18 cellular contexts compared by ENCODE assay signal in the genomic region with DNA sequence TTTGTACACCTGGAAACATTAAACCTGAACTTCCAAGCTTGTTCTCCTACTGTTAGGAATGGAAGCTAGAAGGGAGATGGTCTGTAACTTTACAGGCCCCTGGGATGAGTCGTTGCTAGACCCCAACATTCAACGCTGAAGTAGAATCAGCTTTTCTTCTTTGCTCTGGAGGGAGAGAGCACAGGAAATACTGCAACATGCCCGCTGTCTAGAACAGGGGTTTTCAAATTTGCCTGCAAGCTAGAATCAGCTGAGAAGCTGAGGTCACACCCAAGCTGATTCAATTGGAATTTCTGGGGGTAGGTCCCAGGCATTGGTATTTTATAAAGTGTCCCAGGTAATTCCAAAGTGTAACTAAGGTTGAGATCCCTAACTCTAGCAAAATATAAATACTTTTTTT.
"Had no signal": no experiment of that assay in that cellular context is flagged by ENCODE, and none has a peak within 500 bp of the region (broad histone marks: within the 10 kb centered on the region; RNA-seq: fewer than 3 reads in every experiment).

No MANE protein-coding gene starts in this region.

- ATAC-seq: esophagus mucosa; gastrocnemius medialis; heart right ventricle; left lobe of liver; naive thymus-derived CD4-positive, alpha-beta T cell had no signal

- FAIRE-seq: islet of Langerhans, small intestine had no signal

- H3K27me3 ChIP-seq: gastrocnemius medialis, heart right ventricle, ovary, right atrium auricular region, stomach had no signal

- H3K9me3 ChIP-seq: gastrocnemius medialis, heart right ventricle, ovary, right atrium auricular region, stomach, thoracic aorta had no signal

- H3K9me3 Mint-ChIP-seq: naive thymus-derived CD4-positive, alpha-beta T cell had no signal

- H3K4me3 ChIP-seq: coronary artery, gastrocnemius medialis, heart right ventricle, ovary, right atrium auricular region, stomach, thoracic aorta had no signal

- DNase-seq: effector CD4-positive, alpha-beta T cell; gastrocnemius medialis; heart right ventricle; hypothalamus; mesendoderm; naive thymus-derived CD4-positive, alpha-beta T cell; ovary; small intestine; stimulated activated CD4-positive, alpha-beta T cell treated with anti-CD3 and anti-CD28 coated beads, Interleukin-12 subunit alpha, Interleukin-12 subunit beta, amount 100 ng/mL, for 4 hours; stomach; substantia nigra; trophoblast cell had no signal

- H3K27ac ChIP-seq: coronary artery, gastrocnemius medialis, heart right ventricle, ovary, right atrium auricular region, stomach, thoracic aorta had no signal

- H3K36me3 ChIP-seq: gastrocnemius medialis, ovary, stomach, thoracic aorta had no signal

- H3K4me1 ChIP-seq: gastrocnemius medialis had no signal
